ENCODE assay signal across 20 cellular contexts in the genomic region with DNA sequence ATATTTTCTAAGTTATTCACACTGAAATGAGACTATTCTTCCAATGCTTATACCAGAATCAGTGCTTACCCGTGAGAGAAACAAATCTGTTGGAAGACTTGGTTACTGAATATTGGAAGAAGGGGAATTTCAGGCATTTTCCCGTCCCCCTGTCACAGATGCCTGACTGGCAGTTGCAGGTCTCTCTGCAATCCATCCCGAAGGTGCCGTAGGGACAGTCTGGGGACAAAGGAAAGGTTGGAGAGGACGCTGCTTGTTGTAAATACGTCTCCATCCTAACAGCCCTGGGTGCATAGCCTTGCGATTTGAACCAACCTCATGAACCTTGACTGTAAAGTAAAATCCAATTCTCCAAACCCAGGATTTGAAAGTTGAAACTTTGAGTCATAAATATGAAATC. TPM values are rescaled to one million over a fixed set of nuclear protein-coding genes. Genes with fewer than 3 reads are reported as not detected.
A peak's percentile ranks its signal among the peaks of the same experiment; 100 is the strongest.
DNase-seq lines count a peak whose midpoint lies in the region; ATAC-seq and TF ChIP-seq lines count a peak whose summit lies in the region.
"Had no signal": no experiment of that assay in that cellular context is flagged by ENCODE, and none has a peak within 500 bp of the region (broad histone marks: within the 10 kb centered on the region; RNA-seq: fewer than 3 reads in every experiment).

No MANE protein-coding gene starts in this region.

- TF ChIP-seq CTCF in PC-3 (conservative IDR thresholded peaks at IDR 0.05; ENCODE audit: low read depth, low read length) (no peak), esophagus muscularis mucosa (IDR thresholded peaks at IDR 0.05) (no peak), mesothelial cell of epicardium (IDR thresholded peaks at IDR 0.05; ENCODE audit: unreplicated experiment) (no peak), GM20000 (IDR thresholded peaks at IDR 0.05; ENCODE audit: extremely low read depth, missing control alignments) (no peak)

- no peaks in the 10 kb centered on the region for H3K36me3 Mint-ChIP-seq in mesothelial cell of epicardium
- H3K36me3 Mint-ChIP-seq: CD4-positive, CD25-positive, alpha-beta regulatory T cell; IgD-negative memory B cell had no signal

- H3K4me1 Mint-ChIP-seq in mesothelial cell of epicardium = peaks cover 42% of the 10 kb centered on the region
- H3K4me1 Mint-ChIP-seq: IgD-negative memory B cell had no signal

- no peak overlapping the region for H3K9ac ChIP-seq in PC-3 (ENCODE audit: low read length)

- POLR2A ChIA-PET in PC-3 (lab: Charles Lee; ENCODE audit: unreplicated experiment) = no interaction called here

- H4K20me1 ChIP-seq in PC-3 (ENCODE audit: low read length) = no peaks in the 10 kb centered on the region

- no peaks in the 10 kb centered on the region for H3K9me2 ChIP-seq in PC-3 (replicated peaks; ENCODE audit: low read length)

- no peaks in the 10 kb centered on the region for H3K9me3 Mint-ChIP-seq in mesothelial cell of epicardium
- H3K9me3 Mint-ChIP-seq: IgD-negative memory B cell had no signal

- H3K27ac ChIP-seq in PC-3 (ENCODE audit: low read length) = no peak overlapping the region
- no peak overlapping the region for H3K27ac ChIP-seq in esophagus muscularis mucosa (replicated peaks in 1 of 4)
- H3K27ac ChIP-seq: SJSA1 had no signal

- no peak overlapping the region; the same call in 1 of the 2 replicates for H2AFZ ChIP-seq in PC-3 (ENCODE audit: low read length)

- no peaks in the 10 kb centered on the region for H3K36me3 ChIP-seq in PC-3 (ENCODE audit: low read depth, low read length)
- H3K36me3 ChIP-seq in esophagus muscularis mucosa = no peaks in the 10 kb centered on the region
- H3K36me3 ChIP-seq: SJSA1 had no signal

- H3K27me3 Mint-ChIP-seq in mesothelial cell of epicardium (ENCODE audit: low read depth) = peaks cover 24% of the 10 kb centered on the region

- no peak for ATAC-seq in PC-3
- no peak for ATAC-seq in GM19351 (IDR thresholded peaks at IDR 0.05; ENCODE audit: unreplicated experiment)
- ATAC-seq in HG03039 (IDR thresholded peaks at IDR 0.05; ENCODE audit: unreplicated experiment) = no peak
- ATAC-seq: Right ventricle myocardium inferior had no signal

- no peaks in the 10 kb centered on the region for H3K27me3 ChIP-seq in PC-3 (ENCODE audit: low read length)
- H3K27me3 ChIP-seq in esophagus muscularis mucosa = peaks cover 0 to 45% (median 0%) of the 10 kb centered on the region in 4 donors
- H3K27me3 ChIP-seq: SJSA1 had no signal

- intact Hi-C loops in PC-3 (cut with micrococcal nuclease) = no loop called here
- intact Hi-C loops in esophagus muscularis mucosa (cut with DNase I) = no loop called here

- H3K4me3 ChIP-seq in PC-3 (ENCODE audit: low read length) (peak overlapping the region; percentile 52), esophagus muscularis mucosa (no peak overlapping the region)
- H3K4me3 ChIP-seq: SJSA1 had no signal

- DNase-seq in ELR (ENCODE audit: low read depth) = peak; percentile 13
- DNase-seq in PC-3 = no peak
- DNase-seq in esophagus muscularis mucosa (ENCODE audit: extremely low spot score) = peak; percentile 77
- no peak for DNase-seq in mesothelial cell of epicardium (ENCODE audit: low spot score in 2 of 2, unreplicated experiment in 2 of 2)
- no peak for DNase-seq in GM20000 (ENCODE audit: low spot score)
- DNase-seq: CD4-positive, CD25-positive, alpha-beta regulatory T cell; EL; HCEC 1CT; Karpas-422; MV-4-11; NCI-H1694; NCI-H2081 treated with DMSO at 0.1 percent for 48 hours; NCI-H2171 treated with DMSO at 0.1 percent for 48 hours; NCI-H526 had no signal

- no peak for TF ChIP-seq POLR2A in esophagus muscularis mucosa (IDR thresholded peaks at IDR 0.05; ENCODE audit: low read depth)

- BruUV-seq in PC-3 (replicated peaks; lab: Mats Ljungman, UMichigan) = no TSS peak

- no peak overlapping the region for H3K4me3 Mint-ChIP-seq in mesothelial cell of epicardium
- H3K4me3 Mint-ChIP-seq: CD4-positive, CD25-positive, alpha-beta regulatory T cell; IgD-negative memory B cell had no signal

- WGBS in esophagus muscularis mucosa = 65% methylated on average over 7 of the region's 7 CpGs

- H3K9me3 ChIP-seq in PC-3 (ENCODE audit: low read length) = no peaks in the 10 kb centered on the region
- no peaks in the 10 kb centered on the region for H3K9me3 ChIP-seq in esophagus muscularis mucosa
- H3K9me3 ChIP-seq: SJSA1 had no signal

- CTCF ChIA-PET in PC-3 (lab: Charles Lee) = no interaction called here

- peaks cover 34% of the 10 kb centered on the region for H3K79me2 ChIP-seq in PC-3 (ENCODE audit: low read length)

- H3K27ac Mint-ChIP-seq in mesothelial cell of epicardium = peak overlapping the region; percentile 10
- H3K27ac Mint-ChIP-seq: CD4-positive, CD25-positive, alpha-beta regulatory T cell; IgD-negative memory B cell had no signal

- no peaks in the 10 kb centered on the region for H3F3A ChIP-seq in PC-3 (ENCODE audit: low read length, unreplicated experiment)

- peak overlapping the region; percentile 66 for H3K4me2 ChIP-seq in PC-3 (ENCODE audit: low read length)

- H3K4me1 ChIP-seq in PC-3 (ENCODE audit: insufficient read depth, low read length) = peaks cover 5% of the 10 kb centered on the region; the same call in 1 of the 2 replicates
- H3K4me1 ChIP-seq in esophagus muscularis mucosa = no peaks in the 10 kb centered on the region

- no peak for TF ChIP-seq EP300 in esophagus muscularis mucosa (IDR thresholded peaks at IDR 0.05)

RNA-seq across cellular contexts. Expression of a gene that starts 3.5 kb away (rescaled TPM):
- 21.0 and 27.8 TPM in 2 replicates for total RNA-seq in PC-3 (2014; rRNA removed)
- under 1 TPM in 1 of 4 donors, not detected in 3; 0.33 TPM for total RNA-seq in esophagus muscularis mucosa
- 0.23 to 0.40 TPM in 2 of 3 replicates, not detected in the other for total RNA-seq in mesothelial cell of epicardium

RNA-seq across cellular contexts. Expression of a gene that starts 42.1 kb away (rescaled TPM):
- not detected in 2 replicates for total RNA-seq in PC-3 (2014; rRNA removed)
- 1 to 10 TPM in 1 of 4 donors, under 1 TPM in 1, not detected in 2; 0.42 to 2.8 TPM for total RNA-seq in esophagus muscularis mucosa
- not detected in 3 replicates for total RNA-seq in mesothelial cell of epicardium
- total RNA-seq: M059J had no signal

Comparison
In these comparisons a context has a peak if more than half of its experiments do, and no peak if none do; other contexts are left out.
1. DNase-seq: peak in ELR (single experiment) and esophagus muscularis mucosa (single experiment); none in PC-3 (single experiment), mesothelial cell of epicardium (0 of 2) and GM20000 (single experiment).
2. RNA of a gene that starts 3.5 kb away (total RNA-seq): 21.0 to 27.8 TPM in PC-3; 0.23 to 0.40 TPM in mesothelial cell of epicardium and 0.33 TPM in esophagus muscularis mucosa; every median in the first group is over 10 times any median in the second.